ENCODE assay signal across 20 cellular contexts in the genomic region with DNA sequence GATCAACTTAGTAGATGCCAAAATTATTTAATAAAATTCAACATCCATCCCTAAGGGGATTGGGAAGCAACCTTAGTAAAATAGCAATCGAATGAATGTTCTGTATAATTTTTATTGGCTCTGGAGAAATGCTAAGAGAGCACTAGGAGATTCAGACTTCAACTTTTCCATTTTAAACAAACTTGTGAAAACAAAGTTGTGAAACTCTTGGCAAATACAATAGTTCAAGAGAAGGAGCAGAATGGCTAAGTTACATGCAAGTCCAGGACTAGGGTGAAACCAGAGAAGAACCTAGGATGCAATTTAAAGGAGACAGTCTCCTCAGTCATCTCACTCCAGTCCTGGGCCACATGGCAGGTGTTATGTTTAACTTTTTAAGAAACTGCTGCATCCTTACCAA.
"Had no signal": no experiment of that assay in that cellular context is flagged by ENCODE, and none has a peak within 500 bp of the region (broad histone marks: within the 10 kb centered on the region; RNA-seq: fewer than 3 reads in every experiment).

No MANE protein-coding gene starts in this region.

- H3K4me3 Mint-ChIP-seq: activated CD4-positive, alpha-beta T cell treated with anti-CD3 and anti-CD28 coated beads for 36 hours; activated CD8-positive, alpha-beta T cell treated with anti-CD3 and anti-CD28 coated beads, Interleukin-2, amount 10 ng/mL, durations not matched to agents 7 days and 5 days; activated naive CD4-positive, alpha-beta T cell treated with anti-CD3 and anti-CD28 coated beads for 36 hours; activated T-helper 1 cell treated with anti-CD3 and anti-CD28 coated beads, Interleukin-12 subunit alpha, Interleukin-12 subunit beta, Interleukin-2, Interleukin-4 antibody, amounts not matched to agents 30 ng/mL and 10 ng/mL and 1 ng/mL, durations not matched to agents 14 hours and 24 hours and 36 hours; central memory CD8-positive, alpha-beta T cell; dendritic cell treated with granulocyte-macrophage colony-stimulating factor and Interleukin-4, amounts not matched to agents 40 ng/mL and 50 ng/mL, for 4 days; effector memory CD8-positive, alpha-beta T cell; naive B cell; stimulated activated effector memory CD8-positive, alpha-beta T cell treated with anti-CD3 and anti-CD28 coated beads, Interleukin-12 subunit alpha, Interleukin-12 subunit beta, amount 100 ng/mL, for 72 hours had no signal

- H3K4me1 ChIP-seq: pancreas had no signal

- H3K27me3 Mint-ChIP-seq: dendritic cell treated with granulocyte-macrophage colony-stimulating factor and Interleukin-4, amounts not matched to agents 40 ng/mL and 50 ng/mL, for 4 days; naive B cell had no signal

- H3K4me3 ChIP-seq: lung, pancreas, smooth muscle cell had no signal

- H3K27ac ChIP-seq: epithelial cell of prostate, pancreas, WERI-Rb-1 had no signal

- ATAC-seq: activated CD4-positive, alpha-beta T cell treated with anti-CD3 and anti-CD28 coated beads for 36 hours; activated CD8-positive, alpha-beta T cell treated with anti-CD3 and anti-CD28 coated beads, Interleukin-2, amount 10 ng/mL, durations not matched to agents 7 days and 5 days; effector memory CD8-positive, alpha-beta T cell; pancreas; stimulated activated effector memory CD8-positive, alpha-beta T cell treated with anti-CD3 and anti-CD28 coated beads, Interleukin-12 subunit alpha, Interleukin-12 subunit beta, amount 100 ng/mL, for 72 hours had no signal

- H3K36me3 ChIP-seq: pancreas, WERI-Rb-1 had no signal

- H3K9me3 Mint-ChIP-seq: activated naive CD4-positive, alpha-beta T cell treated with anti-CD3 and anti-CD28 coated beads for 36 hours; activated T-helper 1 cell treated with anti-CD3 and anti-CD28 coated beads, Interleukin-12 subunit alpha, Interleukin-12 subunit beta, Interleukin-2, Interleukin-4 antibody, amounts not matched to agents 30 ng/mL and 10 ng/mL and 1 ng/mL, durations not matched to agents 14 hours and 24 hours and 36 hours; central memory CD8-positive, alpha-beta T cell; dendritic cell treated with granulocyte-macrophage colony-stimulating factor and Interleukin-4, amounts not matched to agents 40 ng/mL and 50 ng/mL, for 4 days; effector memory CD8-positive, alpha-beta T cell; naive B cell; stimulated activated effector memory CD8-positive, alpha-beta T cell treated with anti-CD3 and anti-CD28 coated beads, Interleukin-12 subunit alpha, Interleukin-12 subunit beta, amount 100 ng/mL, for 72 hours had no signal

- H3K4me2 ChIP-seq: SK-N-SH, smooth muscle cell had no signal

- DNase-seq: activated CD4-positive, alpha-beta T cell treated with anti-CD3 and anti-CD28 coated beads for 36 hours; activated CD8-positive, alpha-beta memory T cell treated with anti-CD3 and anti-CD28 coated beads, Interleukin-2, amount 50 U/mL, for 48 hours; activated CD8-positive, alpha-beta T cell treated with anti-CD3 and anti-CD28 coated beads, Interleukin-2, amount 10 ng/mL, durations not matched to agents 7 days and 5 days; activated naive CD4-positive, alpha-beta T cell treated with anti-CD3 and anti-CD28 coated beads for 36 hours; effector memory CD8-positive, alpha-beta T cell; kidney; naive B cell; pancreas; SK-N-SH; substantia nigra; T-helper 1 cell; trophoblast cell; WERI-Rb-1 had no signal

- H3K36me3 Mint-ChIP-seq: naive B cell; stimulated activated effector memory CD8-positive, alpha-beta T cell treated with anti-CD3 and anti-CD28 coated beads, Interleukin-12 subunit alpha, Interleukin-12 subunit beta, amount 100 ng/mL, for 72 hours had no signal

- H3K9me3 ChIP-seq: pancreas, SK-N-SH had no signal

- H3K27ac Mint-ChIP-seq: activated CD4-positive, alpha-beta T cell treated with anti-CD3 and anti-CD28 coated beads for 36 hours; activated CD8-positive, alpha-beta T cell treated with anti-CD3 and anti-CD28 coated beads, Interleukin-2, amount 10 ng/mL, durations not matched to agents 7 days and 5 days; activated naive CD4-positive, alpha-beta T cell treated with anti-CD3 and anti-CD28 coated beads for 36 hours; activated T-helper 1 cell treated with anti-CD3 and anti-CD28 coated beads, Interleukin-12 subunit alpha, Interleukin-12 subunit beta, Interleukin-2, Interleukin-4 antibody, amounts not matched to agents 30 ng/mL and 10 ng/mL and 1 ng/mL, durations not matched to agents 14 hours and 24 hours and 36 hours; dendritic cell treated with granulocyte-macrophage colony-stimulating factor and Interleukin-4, amounts not matched to agents 40 ng/mL and 50 ng/mL, for 4 days; effector memory CD8-positive, alpha-beta T cell; naive B cell; stimulated activated effector memory CD8-positive, alpha-beta T cell treated with anti-CD3 and anti-CD28 coated beads, Interleukin-12 subunit alpha, Interleukin-12 subunit beta, amount 100 ng/mL, for 72 hours had no signal

- H3K9ac ChIP-seq: SK-N-SH had no signal

- H3K27me3 ChIP-seq: pancreas had no signal

- H3K4me1 Mint-ChIP-seq: activated CD4-positive, alpha-beta T cell treated with anti-CD3 and anti-CD28 coated beads for 36 hours; central memory CD8-positive, alpha-beta T cell; naive B cell; stimulated activated effector memory CD8-positive, alpha-beta T cell treated with anti-CD3 and anti-CD28 coated beads, Interleukin-12 subunit alpha, Interleukin-12 subunit beta, amount 100 ng/mL, for 72 hours had no signal
